ENCODE assay signal across 10 cellular contexts in the genomic region with DNA sequence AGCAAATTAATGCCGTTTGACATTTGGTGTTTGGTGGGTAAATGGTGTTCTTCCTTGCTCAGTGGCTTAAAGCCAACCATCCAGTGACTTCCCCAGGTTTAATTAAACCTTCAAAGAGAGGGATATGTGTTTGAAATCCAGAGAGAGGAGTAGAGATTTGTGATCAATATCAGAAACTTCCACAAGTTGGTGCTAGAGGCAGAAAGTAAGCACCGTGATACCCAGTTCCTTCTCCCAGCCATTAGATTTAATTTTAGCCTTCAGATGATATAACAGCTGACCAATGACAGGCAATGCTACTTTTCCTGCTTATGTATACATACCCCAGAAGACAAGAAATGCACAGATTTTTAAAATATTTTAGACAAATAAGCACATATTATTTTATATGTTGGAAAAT.
DNase-seq lines count a peak whose midpoint lies in the region; ATAC-seq and TF ChIP-seq lines count a peak whose summit lies in the region.
"Had no signal": no experiment of that assay in that cellular context is flagged by ENCODE, and none has a peak within 500 bp of the region (broad histone marks: within the 10 kb centered on the region; RNA-seq: fewer than 3 reads in every experiment).

No MANE protein-coding gene starts in this region.

- H3K27me3 ChIP-seq in GM23338 (ENCODE audit: insufficient read depth) (peaks cover 19% of the 10 kb centered on the region; the same call in 1 of the 2 replicates), neural progenitor cell (no peaks in the 10 kb centered on the region), colonic mucosa (no peaks in the 10 kb centered on the region)

- no peak overlapping the region for H2AFZ ChIP-seq in GM23338
- no peak overlapping the region for H2AFZ ChIP-seq in neural progenitor cell (replicated peaks)

- H3F3A ChIP-seq in GM23338 (replicated peaks; ENCODE audit: low read depth): no peaks in the 10 kb centered on the region
- H3F3A ChIP-seq in neural progenitor cell (ENCODE audit: low read depth): peaks cover 25% of the 10 kb centered on the region

- no peak overlapping the region for H3K4me3 Mint-ChIP-seq in GM23338
- no peak overlapping the region for H3K4me3 Mint-ChIP-seq in neural progenitor cell
- no peak overlapping the region for H3K4me3 Mint-ChIP-seq in stimulated activated naive B cell treated with anti-CD40 and anti-IgM and Interleukin-4, amounts not matched to agents 10 μg/mL and 1 μg/mL and 100 μg/mL, for 72 hours

- H3K4me1 Mint-ChIP-seq in GM23338: peaks cover 13% of the 10 kb centered on the region
- peaks cover 15% of the 10 kb centered on the region for H3K4me1 Mint-ChIP-seq in neural progenitor cell
- no peaks in the 10 kb centered on the region for H3K4me1 Mint-ChIP-seq in stimulated activated naive B cell treated with anti-CD40 and anti-IgM and Interleukin-4, amounts not matched to agents 10 μg/mL and 1 μg/mL and 100 μg/mL, for 72 hours

- ATAC-seq in GM23338 (peak; percentile 84), HG03025 (IDR thresholded peaks at IDR 0.05; ENCODE audit: low FRiP score, unreplicated experiment) (no peak)
- no peak for ATAC-seq in stimulated activated naive B cell treated with anti-CD40 and anti-IgM and Interleukin-4, amounts not matched to agents 10 μg/mL and 1 μg/mL and 100 μg/mL, for 72 hours (replicated peaks)

- H3K4me3 ChIP-seq in GM23338: no peak overlapping the region
- peak overlapping the region; percentile 2 for H3K4me3 ChIP-seq in neural progenitor cell
- H3K4me3 ChIP-seq in colonic mucosa: no peak overlapping the region
- H3K4me3 ChIP-seq: lung had no signal

- H3K27ac Mint-ChIP-seq in GM23338: no peak overlapping the region
- H3K27ac Mint-ChIP-seq in neural progenitor cell: no peak overlapping the region
- H3K27ac Mint-ChIP-seq in stimulated activated naive B cell treated with anti-CD40 and anti-IgM and Interleukin-4, amounts not matched to agents 10 μg/mL and 1 μg/mL and 100 μg/mL, for 72 hours: no peak overlapping the region

- H3K9me3 Mint-ChIP-seq in GM23338: no peaks in the 10 kb centered on the region
- peaks cover 4% of the 10 kb centered on the region for H3K9me3 Mint-ChIP-seq in neural progenitor cell
- H3K9me3 Mint-ChIP-seq in stimulated activated naive B cell treated with anti-CD40 and anti-IgM and Interleukin-4, amounts not matched to agents 10 μg/mL and 1 μg/mL and 100 μg/mL, for 72 hours: peaks cover 0 to 1% of the 10 kb centered on the region in 2 donors

- H3K27me3 Mint-ChIP-seq in GM23338 (ENCODE audit: insufficient read depth, low read depth, poor library complexity) (no peaks in the 10 kb centered on the region), neural progenitor cell (ENCODE audit: insufficient read depth, low read depth) (no peaks in the 10 kb centered on the region)
- no peaks in the 10 kb centered on the region for H3K27me3 Mint-ChIP-seq in stimulated activated naive B cell treated with anti-CD40 and anti-IgM and Interleukin-4, amounts not matched to agents 10 μg/mL and 1 μg/mL and 100 μg/mL, for 72 hours

- H3K36me3 Mint-ChIP-seq in GM23338 (ENCODE audit: low read depth) (no peaks in the 10 kb centered on the region), neural progenitor cell (no peaks in the 10 kb centered on the region)
- H3K36me3 Mint-ChIP-seq in stimulated activated naive B cell treated with anti-CD40 and anti-IgM and Interleukin-4, amounts not matched to agents 10 μg/mL and 1 μg/mL and 100 μg/mL, for 72 hours: no peaks in the 10 kb centered on the region

- H3K79me2 ChIP-seq in GM23338 (replicated peaks; ENCODE audit: insufficient read depth) (no peaks in the 10 kb centered on the region), neural progenitor cell (ENCODE audit: low read depth) (no peaks in the 10 kb centered on the region)

- H4K20me1 ChIP-seq in GM23338 (replicated peaks; ENCODE audit: insufficient read depth) (no peaks in the 10 kb centered on the region; the same call in 1 of the 2 replicates), neural progenitor cell (ENCODE audit: low read depth) (no peaks in the 10 kb centered on the region)

- H3K9me2 ChIP-seq in GM23338 (ENCODE audit: insufficient read depth): no peaks in the 10 kb centered on the region

- peak; percentile 56 to 64 for TF ChIP-seq CTCF in GM23338 (conservative IDR thresholded peaks at IDR 0.05; ENCODE audit: low read depth in 2 of 2)
- TF ChIP-seq CTCF in neural progenitor cell (IDR thresholded peaks at IDR 0.05): peak; percentile 54
- no peak for TF ChIP-seq CTCF in colonic mucosa (IDR thresholded peaks at IDR 0.05)

- peak overlapping the region; percentile 2; the same call in 1 of the 2 replicates for H3K4me2 ChIP-seq in GM23338
- H3K4me2 ChIP-seq in neural progenitor cell: peak overlapping the region; percentile 63

- H3K36me3 ChIP-seq in GM23338 (ENCODE audit: insufficient read depth): no peaks in the 10 kb centered on the region
- H3K36me3 ChIP-seq in neural progenitor cell: no peaks in the 10 kb centered on the region
- no peaks in the 10 kb centered on the region for H3K36me3 ChIP-seq in colonic mucosa

- no peaks in the 10 kb centered on the region for H3K9me3 ChIP-seq in neural progenitor cell (ENCODE audit: low read depth)
- H3K9me3 ChIP-seq in colonic mucosa: no peaks in the 10 kb centered on the region

- H3K9ac ChIP-seq in neural progenitor cell (no peak overlapping the region), colonic mucosa (ENCODE audit: low read depth in 2 of 2, low read length in 2 of 2) (no peak overlapping the region)

- intact Hi-C loops in colonic mucosa (cut with DNase I): no loop called here

- no peak overlapping the region for H3K27ac ChIP-seq in GM23338 (ENCODE audit: low read depth)
- H3K27ac ChIP-seq in neural progenitor cell: peak overlapping the region; percentile 55
- no peak overlapping the region for H3K27ac ChIP-seq in colonic mucosa

- H3K4me1 ChIP-seq in GM23338 (ENCODE audit: insufficient read depth) (no peaks in the 10 kb centered on the region), neural progenitor cell (peaks cover 36% of the 10 kb centered on the region), colonic mucosa (no peaks in the 10 kb centered on the region)

- peak; percentile 52 for DNase-seq in GM23338 (ENCODE audit: low spot score)
- peak; percentile 33 for DNase-seq in NCI-H82 (lab: John Stamatoyannopoulos, UW)
- peak; percentile 17 for DNase-seq in epidermal melanocyte (ENCODE audit: insufficient read length, low spot score)
- peak; percentile 39 for DNase-seq in neural progenitor cell (ENCODE audit: low spot score)
- DNase-seq in stimulated activated CD8-positive, alpha-beta memory T cell treated with anti-CD3 and anti-CD28 coated beads, Interleukin-4, amount 100 ng/mL, for 48 hours: no peak
- no peak for DNase-seq in colonic mucosa
- DNase-seq in stimulated activated naive B cell treated with anti-CD40 and anti-IgM and Interleukin-4, amounts not matched to agents 10 μg/mL and 1 μg/mL and 100 μg/mL, for 72 hours: no peak
- DNase-seq: central memory CD4-positive, alpha-beta T cell had no signal

TF ChIP-seq in GM23338, 12 proteins besides CTCF, POLR2A, EP300 and RAD21:
- no peak for TF ChIP-seq ZNF331 (CRISPR knock-in tag; IDR thresholded peaks at IDR 0.05; ENCODE audit: low read depth)
- TF ChIP-seq ZNF114 (CRISPR knock-in tag; IDR thresholded peaks at IDR 0.05): no peak

Comparison
In these comparisons a context has a peak if more than half of its experiments do, and no peak if none do; other contexts are left out.
1. DNase-seq: peak in GM23338 (single experiment), NCI-H82 (single experiment), epidermal melanocyte (single experiment) and neural progenitor cell (single experiment); none in stimulated activated CD8-positive, alpha-beta memory T cell treated with anti-CD3 and anti-CD28 coated beads, Interleukin-4, amount 100 ng/mL, for 48 hours (single experiment), colonic mucosa (single experiment) and stimulated activated naive B cell treated with anti-CD40 and anti-IgM and Interleukin-4, amounts not matched to agents 10 μg/mL and 1 μg/mL and 100 μg/mL, for 72 hours (single experiment).